ENCODE assay signal across 2 cellular contexts in the genomic region with DNA sequence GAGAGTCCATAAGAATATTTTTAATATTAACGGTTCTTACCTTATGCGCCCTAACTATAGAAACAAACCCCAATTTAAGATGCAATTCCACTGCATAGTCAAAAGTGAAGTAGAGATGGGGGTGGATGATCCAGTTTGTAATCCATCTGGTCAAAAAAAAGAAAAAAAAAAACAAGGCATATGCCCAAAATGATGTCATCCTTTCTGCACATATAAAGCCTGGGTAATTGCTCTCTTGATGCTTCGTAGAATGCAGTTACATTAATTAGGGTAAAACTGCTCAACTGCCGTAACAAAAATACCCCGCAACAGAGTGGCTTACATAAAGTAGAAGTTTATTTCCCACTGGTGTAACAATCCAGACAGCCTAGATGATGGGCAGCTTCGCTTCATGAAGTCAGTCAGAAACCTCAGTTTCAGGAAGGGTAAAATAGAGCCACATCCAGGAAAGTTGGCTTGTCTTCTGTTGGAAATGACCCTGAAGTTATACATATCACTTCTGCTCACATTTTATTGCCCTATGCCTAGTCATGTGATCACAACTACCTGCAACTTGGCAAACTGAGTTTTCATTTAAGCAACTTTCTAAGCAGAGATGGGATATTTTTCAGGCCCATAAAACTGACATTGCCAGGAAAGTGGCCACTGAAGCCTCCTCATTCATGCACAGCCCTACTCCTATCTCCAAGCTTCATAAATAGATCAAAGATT.
TF ChIP-seq lines count a peak whose summit lies in the region.

No MANE protein-coding gene starts in this region.

TF ChIP-seq in GM23338, 12 proteins besides CTCF, POLR2A, EP300 and RAD21 (continued from another document and continues in another):
- TF ChIP-seq, protein P1, sequence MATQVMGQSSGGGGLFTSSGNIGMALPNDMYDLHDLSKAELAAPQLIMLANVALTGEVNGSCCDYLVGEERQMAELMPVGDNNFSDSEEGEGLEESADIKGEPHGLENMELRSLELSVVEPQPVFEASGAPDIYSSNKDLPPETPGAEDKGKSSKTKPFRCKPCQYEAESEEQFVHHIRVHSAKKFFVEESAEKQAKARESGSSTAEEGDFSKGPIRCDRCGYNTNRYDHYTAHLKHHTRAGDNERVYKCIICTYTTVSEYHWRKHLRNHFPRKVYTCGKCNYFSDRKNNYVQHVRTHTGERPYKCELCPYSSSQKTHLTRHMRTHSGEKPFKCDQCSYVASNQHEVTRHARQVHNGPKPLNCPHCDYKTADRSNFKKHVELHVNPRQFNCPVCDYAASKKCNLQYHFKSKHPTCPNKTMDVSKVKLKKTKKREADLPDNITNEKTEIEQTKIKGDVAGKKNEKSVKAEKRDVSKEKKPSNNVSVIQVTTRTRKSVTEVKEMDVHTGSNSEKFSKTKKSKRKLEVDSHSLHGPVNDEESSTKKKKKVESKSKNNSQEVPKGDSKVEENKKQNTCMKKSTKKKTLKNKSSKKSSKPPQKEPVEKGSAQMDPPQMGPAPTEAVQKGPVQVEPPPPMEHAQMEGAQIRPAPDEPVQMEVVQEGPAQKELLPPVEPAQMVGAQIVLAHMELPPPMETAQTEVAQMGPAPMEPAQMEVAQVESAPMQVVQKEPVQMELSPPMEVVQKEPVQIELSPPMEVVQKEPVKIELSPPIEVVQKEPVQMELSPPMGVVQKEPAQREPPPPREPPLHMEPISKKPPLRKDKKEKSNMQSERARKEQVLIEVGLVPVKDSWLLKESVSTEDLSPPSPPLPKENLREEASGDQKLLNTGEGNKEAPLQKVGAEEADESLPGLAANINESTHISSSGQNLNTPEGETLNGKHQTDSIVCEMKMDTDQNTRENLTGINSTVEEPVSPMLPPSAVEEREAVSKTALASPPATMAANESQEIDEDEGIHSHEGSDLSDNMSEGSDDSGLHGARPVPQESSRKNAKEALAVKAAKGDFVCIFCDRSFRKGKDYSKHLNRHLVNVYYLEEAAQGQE (IDR thresholded peaks at IDR 0.05; ENCODE audit: unreplicated experiment) = no peak
- no peak for TF ChIP-seq ZNF114 (CRISPR knock-in tag; IDR thresholded peaks at IDR 0.05)
- TF ChIP-seq, protein P2, sequence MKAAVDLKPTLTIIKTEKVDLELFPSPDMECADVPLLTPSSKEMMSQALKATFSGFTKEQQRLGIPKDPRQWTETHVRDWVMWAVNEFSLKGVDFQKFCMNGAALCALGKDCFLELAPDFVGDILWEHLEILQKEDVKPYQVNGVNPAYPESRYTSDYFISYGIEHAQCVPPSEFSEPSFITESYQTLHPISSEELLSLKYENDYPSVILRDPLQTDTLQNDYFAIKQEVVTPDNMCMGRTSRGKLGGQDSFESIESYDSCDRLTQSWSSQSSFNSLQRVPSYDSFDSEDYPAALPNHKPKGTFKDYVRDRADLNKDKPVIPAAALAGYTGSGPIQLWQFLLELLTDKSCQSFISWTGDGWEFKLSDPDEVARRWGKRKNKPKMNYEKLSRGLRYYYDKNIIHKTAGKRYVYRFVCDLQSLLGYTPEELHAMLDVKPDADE (IDR thresholded peaks at IDR 0.05) = no peak
- no peak for TF ChIP-seq STAT1 (IDR thresholded peaks at IDR 0.05; ENCODE audit: unreplicated experiment)
- no peak for TF ChIP-seq CREB1 (CRISPR knock-in tag; IDR thresholded peaks at IDR 0.05; ENCODE audit: low read depth)
- TF ChIP-seq ZNF331 (CRISPR knock-in tag; IDR thresholded peaks at IDR 0.05; ENCODE audit: low read depth) = no peak
- TF ChIP-seq EZH2 (IDR thresholded peaks at IDR 0.05; ENCODE audit: low read depth, unreplicated experiment) = no peak
- TF ChIP-seq EZH2phosphoT487 (IDR thresholded peaks at IDR 0.05; ENCODE audit: unreplicated experiment) = no peak

TF ChIP-seq in H1, 55 proteins besides CTCF, POLR2A, EP300 and RAD21 (continued from another document):
- TF ChIP-seq, protein P3, sequence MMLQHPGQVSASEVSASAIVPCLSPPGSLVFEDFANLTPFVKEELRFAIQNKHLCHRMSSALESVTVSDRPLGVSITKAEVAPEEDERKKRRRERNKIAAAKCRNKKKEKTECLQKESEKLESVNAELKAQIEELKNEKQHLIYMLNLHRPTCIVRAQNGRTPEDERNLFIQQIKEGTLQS (IDR thresholded peaks at IDR 0.05; ENCODE audit: insufficient read depth, low read depth, low read length) = no peak
- no peak for TF ChIP-seq YY1 (IDR thresholded peaks at IDR 0.05; ENCODE audit: low read depth, low read length)
